ENCODE assay signal across 1 cellular context in genomic region chr12:88958153-88958552, GRCh38.
TF ChIP-seq lines count a peak whose summit lies in the region.

No MANE protein-coding gene starts in this region.

TF ChIP-seq in GM23338, 12 proteins besides CTCF, POLR2A, EP300 and RAD21 (continued from another document):
- TF ChIP-seq ZNF462 (CRISPR knock-in tag; IDR thresholded peaks at IDR 0.05) (peak; percentile 42; the same call in 1 of the 2 replicates), STAT1 (IDR thresholded peaks at IDR 0.05; ENCODE audit: unreplicated experiment) (no peak)
TF ChIP-seq in GM23338: peak in this region for 2.
